In the genomic region with DNA sequence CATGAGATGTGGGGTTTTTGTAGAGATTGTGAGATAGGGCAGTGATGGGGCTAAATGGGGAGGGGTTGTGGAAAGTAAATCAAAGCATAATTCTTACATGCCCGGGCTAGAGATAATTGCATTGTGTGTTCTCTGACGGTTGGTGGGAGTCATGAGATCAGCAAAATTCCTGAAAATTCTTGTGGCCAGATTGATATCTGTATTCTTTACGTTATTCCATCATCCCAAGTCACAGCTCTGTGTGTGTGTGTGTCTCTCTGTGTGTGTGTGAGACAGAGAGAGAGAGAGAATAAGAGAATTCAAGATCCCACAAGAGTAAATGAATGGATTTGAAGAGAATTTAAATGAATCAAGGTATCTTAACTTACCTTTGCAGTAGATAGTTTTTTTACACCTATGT, we compare ENCODE assay signal across 20 cellular contexts.
DNase-seq lines count a peak whose midpoint lies in the region; ATAC-seq and TF ChIP-seq lines count a peak whose summit lies in the region.
"Had no signal": no experiment of that assay in that cellular context is flagged by ENCODE, and none has a peak within 500 bp of the region (broad histone marks: within the 10 kb centered on the region; RNA-seq: fewer than 3 reads in every experiment).

No MANE protein-coding gene starts in this region.

- 82 to 86% methylated on average over 3 of the region's 3 CpGs for WGBS in upper lobe of left lung, 2 donors

- H3K27me3 ChIP-seq in upper lobe of left lung = no peaks in the 10 kb centered on the region
- H3K27me3 ChIP-seq: MG63 had no signal

- H3K4me3 ChIP-seq in fibroblast of villous mesenchyme (ENCODE audit: low read depth, low read length) (no peak overlapping the region), upper lobe of left lung (no peak overlapping the region)
- H3K4me3 ChIP-seq: GM23248, MG63 had no signal

- H3K27ac Mint-ChIP-seq in T-helper 17 cell = no peak overlapping the region
- H3K27ac Mint-ChIP-seq: H9, HFFc6 had no signal

- ATAC-seq in T-helper 17 cell (no peak), upper lobe of left lung (ENCODE audit: low FRiP score in 2 of 2) (no peak)
- ATAC-seq: Panc1 had no signal

- DNase-seq in H4 (ENCODE audit: low spot score) (peak; percentile 16), SW480 (ENCODE audit: low spot score) (peak; percentile 5), fibroblast of villous mesenchyme (ENCODE audit: low read depth) (peak; percentile 55), non-pigmented ciliary epithelial cell (ENCODE audit: low read depth) (peak; percentile 28), T-helper 17 cell (no peak), SIG-M5 treated with dmso at 0.1 percent for 504 hours (lab: John Stamatoyannopoulos, UW; ENCODE audit: unreplicated experiment) (no peak), upper lobe of left lung (no peak)
- DNase-seq: GM23248, H9, HFFc6, IMR-90, KG1, MG63, NCI-H1105 treated with DMSO at 0.1 percent for 48 hours, NCI-H146, NCI-H2029, NCI-H446, NCI-H524 treated with DMSO at 0.1 percent for 48 hours, SHP77 treated with DMSO at 0.1 percent for 48 hours had no signal

- no peak overlapping the region for H3K4me3 Mint-ChIP-seq in T-helper 17 cell
- H3K4me3 Mint-ChIP-seq: H9, HFFc6 had no signal

- TF ChIP-seq CTCF in fibroblast of villous mesenchyme (IDR thresholded peaks at IDR 0.05; ENCODE audit: insufficient read depth, low read depth, low read length) (no peak), upper lobe of left lung (IDR thresholded peaks at IDR 0.05) (no peak)

- no peaks in the 10 kb centered on the region for H3K36me3 Mint-ChIP-seq in T-helper 17 cell (ENCODE audit: low read depth)

- no peaks in the 10 kb centered on the region for H3K36me3 ChIP-seq in upper lobe of left lung
- H3K36me3 ChIP-seq: MG63 had no signal

- peaks cover 18% of the 10 kb centered on the region for H3K27me3 Mint-ChIP-seq in T-helper 17 cell

- H3K4me1 ChIP-seq in upper lobe of left lung = no peaks in the 10 kb centered on the region

- no peak overlapping the region for H3K27ac ChIP-seq in upper lobe of left lung
- H3K27ac ChIP-seq: GM23248 had no signal

- TF ChIP-seq POLR2A in upper lobe of left lung (IDR thresholded peaks at IDR 0.05) = no peak

- no peaks in the 10 kb centered on the region for H3K9me3 ChIP-seq in T-helper 17 cell (ENCODE audit: control insufficient read depth, low read length, poor library complexity, severe bottlenecking)
- no peaks in the 10 kb centered on the region for H3K9me3 ChIP-seq in upper lobe of left lung
- H3K9me3 ChIP-seq: MG63 had no signal

- H3K4me1 Mint-ChIP-seq in T-helper 17 cell = no peaks in the 10 kb centered on the region
- H3K4me1 Mint-ChIP-seq: H9 had no signal

- TF ChIP-seq EP300 in upper lobe of left lung (IDR thresholded peaks at IDR 0.05) = no peak

Comparison
In these comparisons a context has a peak if more than half of its experiments do, and no peak if none do; other contexts are left out.
1. DNase-seq: peak in H4 (single experiment), SW480 (single experiment), fibroblast of villous mesenchyme (single experiment) and non-pigmented ciliary epithelial cell (single experiment); none in T-helper 17 cell (0 of 3), SIG-M5 treated with dmso at 0.1 percent for 504 hours (single experiment) and upper lobe of left lung (0 of 2).